In genomic region chr7:42269161-42269560, GRCh38 we compare ENCODE assay signal across 21 cellular contexts.
"Had no signal": no experiment of that assay in that cellular context is flagged by ENCODE, and none has a peak within 500 bp of the region (broad histone marks: within the 10 kb centered on the region; RNA-seq: fewer than 3 reads in every experiment).

No MANE protein-coding gene starts in this region.

- H3K27ac Mint-ChIP-seq: activated T-cell treated with anti-CD3 and anti-CD28 coated beads, Interleukin-2, amount 50 U/mL, for 72 hours; dendritic cell treated with granulocyte-macrophage colony-stimulating factor and Interleukin-4, amounts not matched to agents 40 ng/mL and 50 ng/mL, for 4 days; mesothelial cell of epicardium; nephron progenitor cell; stimulated activated naive B cell treated with anti-CD40 and anti-IgM and Interleukin-4, amounts not matched to agents 10 μg/mL and 1 μg/mL and 100 μg/mL, for 72 hours had no signal

- H3K9me3 ChIP-seq: spleen, thoracic aorta had no signal

- DNase-seq: activated CD4-positive, alpha-beta T cell treated with anti-CD3 and anti-CD28 coated beads, Interleukin-2, amount 50 U/mL, for 1 hour; activated CD8-positive, alpha-beta memory T cell treated with anti-CD3 and anti-CD28 coated beads for 24 hours; activated CD8-positive, alpha-beta memory T cell treated with anti-CD3 and anti-CD28 coated beads, Interleukin-2, amount 50 U/mL, for 48 hours; activated effector memory CD4-positive, alpha-beta T cell treated with anti-CD3 and anti-CD28 coated beads, Interleukin-2, amount 50 U/mL, for 16 hours; activated naive CD4-positive, alpha-beta T cell treated with anti-CD3 and anti-CD28 coated beads, Interleukin-2, amount 50 U/mL, for 16 hours; activated T-cell treated with anti-CD3 and anti-CD28 coated beads, Interleukin-2, amount 50 U/mL, for 72 hours; aorta; effector memory CD4-positive, alpha-beta T cell; hippocampal formation; nephron progenitor cell; nucleus accumbens; posterior cingulate gyrus; retina; spleen; stimulated activated naive B cell treated with anti-CD40 and anti-IgM and Interleukin-4, amounts not matched to agents 10 μg/mL and 1 μg/mL and 100 μg/mL, for 72 hours; T1000 had no signal

- H3K4me3 ChIP-seq: lung, spleen, thoracic aorta had no signal

- H3K36me3 ChIP-seq: spleen, thoracic aorta had no signal

- H3K4me3 Mint-ChIP-seq: activated T-cell treated with anti-CD3 and anti-CD28 coated beads, Interleukin-2, amount 50 U/mL, for 72 hours; dendritic cell treated with granulocyte-macrophage colony-stimulating factor and Interleukin-4, amounts not matched to agents 40 ng/mL and 50 ng/mL, for 4 days; mesothelial cell of epicardium; nephron progenitor cell; stimulated activated naive B cell treated with anti-CD40 and anti-IgM and Interleukin-4, amounts not matched to agents 10 μg/mL and 1 μg/mL and 100 μg/mL, for 72 hours had no signal

- H3K36me3 Mint-ChIP-seq: mesothelial cell of epicardium; stimulated activated naive B cell treated with anti-CD40 and anti-IgM and Interleukin-4, amounts not matched to agents 10 μg/mL and 1 μg/mL and 100 μg/mL, for 72 hours had no signal

- ATAC-seq: activated T-cell treated with anti-CD3 and anti-CD28 coated beads, Interleukin-2, amount 50 U/mL, for 72 hours; left lobe of liver; stimulated activated naive B cell treated with anti-CD40 and anti-IgM and Interleukin-4, amounts not matched to agents 10 μg/mL and 1 μg/mL and 100 μg/mL, for 72 hours had no signal

- H3K27ac ChIP-seq: spleen, thoracic aorta had no signal

- H3K4me1 ChIP-seq: spleen had no signal

- H3K9me3 Mint-ChIP-seq: dendritic cell treated with granulocyte-macrophage colony-stimulating factor and Interleukin-4, amounts not matched to agents 40 ng/mL and 50 ng/mL, for 4 days; mesothelial cell of epicardium; nephron progenitor cell; stimulated activated naive B cell treated with anti-CD40 and anti-IgM and Interleukin-4, amounts not matched to agents 10 μg/mL and 1 μg/mL and 100 μg/mL, for 72 hours had no signal
